ENCODE assay signal across 8 cellular contexts in genomic region chr3:50503504-50503903, GRCh38.
DNase-seq lines count a peak whose midpoint lies in the region.

Gene CACNA2D2 (minus strand): TSS chr3:50503634. CDS start chr3:50503423, 211 bp downstream.

- DNase-seq in NCI-H2029 (lab: John Stamatoyannopoulos, UW) = peak; percentile 20
- no peak for DNase-seq in NCI-H2029 treated with DMSO at 0.1 percent for 48 hours (lab: John Stamatoyannopoulos, UW)
- DNase-seq in T-helper 1 cell = peak; percentile 38 to 63 (median 49)
- DNase-seq in iris pigment epithelial cell (ENCODE audit: low read depth) = peak; percentile 28
- peak; percentile 5 to 25 (median 10) for DNase-seq in stimulated activated CD4-positive, alpha-beta T cell treated with anti-CD3 and anti-CD28 coated beads, Interleukin-12 subunit alpha, Interleukin-12 subunit beta, amount 100 ng/mL, for 48 hours (ENCODE audit: low read depth in 2 of 3, low spot score in 1 of 3)
- DNase-seq in amniotic stem cell (lab: John Stamatoyannopoulos, UW) = no peak
- DNase-seq in cortex of kidney (lab: John Stamatoyannopoulos, UW) = no peak

- H3K27ac ChIP-seq in angular gyrus (ENCODE audit: low read depth, low read length) = peak within 1 kb of the TSS; percentile 72

Comparison
In these comparisons a context has a peak if more than half of its experiments do, and no peak if none do; other contexts are left out.
1. DNase-seq: peak in NCI-H2029 (single experiment), T-helper 1 cell (5 of 5), iris pigment epithelial cell (single experiment) and stimulated activated CD4-positive, alpha-beta T cell treated with anti-CD3 and anti-CD28 coated beads, Interleukin-12 subunit alpha, Interleukin-12 subunit beta, amount 100 ng/mL, for 48 hours (3 of 3); none in NCI-H2029 treated with DMSO at 0.1 percent for 48 hours (single experiment), amniotic stem cell (single experiment) and cortex of kidney (single experiment).